Comparison of ENCODE assay signal across 21 cellular contexts in the genomic region with DNA sequence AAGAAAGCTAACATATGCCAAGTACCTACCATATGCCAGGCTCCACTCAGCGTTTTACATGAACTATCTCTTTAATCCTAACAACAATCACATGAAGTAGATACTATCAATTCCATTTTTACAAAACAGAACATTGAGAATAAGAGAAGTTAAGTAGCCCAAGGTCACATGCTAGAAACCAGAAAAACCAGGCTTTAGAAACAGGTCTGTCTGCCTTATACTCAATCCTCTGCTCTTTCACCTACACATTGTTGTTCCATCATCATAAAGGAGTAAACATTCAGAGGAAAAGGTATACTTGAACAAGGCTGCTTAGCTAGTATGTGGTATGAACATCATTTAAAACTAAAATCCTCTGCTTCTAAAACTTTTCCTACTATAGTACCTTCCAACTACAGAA. TPM values are rescaled to one million over a fixed set of nuclear protein-coding genes. Genes with fewer than 3 reads are reported as not detected.
"Had no signal": no experiment of that assay in that cellular context is flagged by ENCODE, and none has a peak within 500 bp of the region (broad histone marks: within the 10 kb centered on the region; RNA-seq: fewer than 3 reads in every experiment).

No MANE protein-coding gene starts in this region.

- ATAC-seq: activated CD8-positive, alpha-beta T cell treated with anti-CD3 and anti-CD28 coated beads, Interleukin-2, amount 10 ng/mL, durations not matched to agents 7 days and 5 days; activated naive CD4-positive, alpha-beta T cell treated with anti-CD3 and anti-CD28 coated beads, Interleukin-2, amount 50 U/mL, for 72 hours; psoas muscle; right lobe of liver had no signal

- H3K27ac ChIP-seq: psoas muscle, right lobe of liver, spleen, thyroid gland, uterus had no signal

- H3K27me3 ChIP-seq: right lobe of liver, spleen, thyroid gland, uterus had no signal

- H3K4me1 ChIP-seq: right lobe of liver, thyroid gland had no signal

- H3K36me3 ChIP-seq: right lobe of liver, thyroid gland, uterus had no signal

- H3K9me3 ChIP-seq: psoas muscle, right lobe of liver, spleen, thyroid gland, uterus had no signal

- DNase-seq: activated CD4-positive, alpha-beta T cell treated with anti-CD3 and anti-CD28 coated beads, Interleukin-2, amount 10 ng/mL, durations not matched to agents 24 days and 14 days; activated CD4-positive, CD25-positive, alpha-beta regulatory T cell; activated CD8-positive, alpha-beta memory T cell treated with anti-CD3 and anti-CD28 coated beads, Interleukin-2, amount 50 U/mL, for 4 hours; activated CD8-positive, alpha-beta T cell treated with anti-CD3 and anti-CD28 coated beads, Interleukin-2, amount 10 ng/mL, durations not matched to agents 7 days and 5 days; activated gamma-delta T cell; activated T-cell treated with anti-CD3 and anti-CD28 coated beads, Interleukin-2, amount 50 U/mL, for 48 hours; amniotic stem cell; central memory CD4-positive, alpha-beta T cell; cortex of kidney; effector CD4-positive, alpha-beta T cell; foreskin melanocyte; head of caudate nucleus; kidney glomerular epithelial cell; mesendoderm; occipital lobe; psoas muscle; right lobe of liver; spleen; thyroid gland; uterus had no signal

- H3K4me3 ChIP-seq: psoas muscle, right lobe of liver, spleen, thyroid gland, uterus had no signal

RNA-seq across cellular contexts. Expression of a gene that starts 42.1 kb away (rescaled TPM):
- total RNA-seq: activated CD8-positive, alpha-beta T cell treated with anti-CD3 and anti-CD28 coated beads, Interleukin-2, amount 10 ng/mL, durations not matched to agents 7 days and 5 days had no signal
